11 cellular contexts compared by ENCODE assay signal in genomic region chr16:73000020-73000906, GRCh38. TPM values are rescaled to one million over a fixed set of nuclear protein-coding genes. Genes with fewer than 3 reads are reported as not detected.
DNase-seq lines count a peak whose midpoint lies in the region; ATAC-seq and TF ChIP-seq lines count a peak whose summit lies in the region.
"Had no signal": no experiment of that assay in that cellular context is flagged by ENCODE, and none has a peak within 500 bp of the region (broad histone marks: within the 10 kb centered on the region; RNA-seq: fewer than 3 reads in every experiment).

No MANE protein-coding gene starts in this region.

- H3K4me3 ChIP-seq in left ventricle myocardium inferior (peak overlapping the region; percentile 43), rectal smooth muscle tissue (ENCODE audit: low read length) (no peak overlapping the region)

- peaks cover 50% of the 10 kb centered on the region for H3K4me1 ChIP-seq in left ventricle myocardium inferior
- no peaks in the 10 kb centered on the region for H3K4me1 ChIP-seq in rectal smooth muscle tissue (ENCODE audit: control insufficient read depth, insufficient read depth, low read length)

- H3K9me3 ChIP-seq in left ventricle myocardium inferior (replicated peaks) = peaks cover 8% of the 10 kb centered on the region

- H3K27ac ChIP-seq in left ventricle myocardium inferior (replicated peaks) = peak overlapping the region; percentile 80
- H3K27ac ChIP-seq in rectal smooth muscle tissue (ENCODE audit: low read depth, low read length) = peak overlapping the region; percentile 18
- H3K27ac ChIP-seq: brain microvascular endothelial cell had no signal

- no peak for TF ChIP-seq CTCF in left ventricle myocardium inferior (IDR thresholded peaks at IDR 0.05; ENCODE audit: borderline replicate concordance)

- DNase-seq in ELF-1 (ENCODE audit: low read depth, low spot score) = peak; percentile 50
- peak in 48 of 56 donors; percentile 15 to 80 (median 41) for DNase-seq in amygdala (lab: John Stamatoyannopoulos, UW)
- peak; percentile 51 for DNase-seq in left ventricle myocardium inferior
- DNase-seq in cerebellar cortex (ENCODE audit: low spot score) = no peak
- DNase-seq in HK-2 (ENCODE audit: unreplicated experiment) = no peak
- DNase-seq: brain microvascular endothelial cell, naive B cell had no signal

- no peak overlapping the region for H3K9ac ChIP-seq in rectal smooth muscle tissue (ENCODE audit: low read length)

- intact Hi-C loops in left ventricle myocardium inferior (cut with micrococcal nuclease) = no loop called here

- H3K27me3 ChIP-seq in left ventricle myocardium inferior (ENCODE audit: low read depth) = no peaks in the 10 kb centered on the region
- no peaks in the 10 kb centered on the region for H3K27me3 ChIP-seq in rectal smooth muscle tissue (ENCODE audit: control insufficient read depth, insufficient read depth, low read length)
- H3K27me3 ChIP-seq: brain microvascular endothelial cell had no signal

- ATAC-seq in HG03520 (IDR thresholded peaks at IDR 0.05; ENCODE audit: unreplicated experiment) = no peak
- no peak for ATAC-seq in HG03039 (IDR thresholded peaks at IDR 0.05; ENCODE audit: unreplicated experiment)
- ATAC-seq: stimulated activated memory B cell treated with anti-CD40 and anti-IgM and Interleukin-4, amounts not matched to agents 10 μg/mL and 1 μg/mL and 100 μg/mL, for 72 hours had no signal

- H3K36me3 ChIP-seq in left ventricle myocardium inferior = no peaks in the 10 kb centered on the region
- H3K36me3 ChIP-seq in rectal smooth muscle tissue (ENCODE audit: control insufficient read depth, insufficient read depth, low read length) = no peaks in the 10 kb centered on the region
- H3K36me3 ChIP-seq: brain microvascular endothelial cell had no signal

RNA-seq across cellular contexts. Expression of gene ZFHX3, which starts 47.7 kb away (rescaled TPM):
- 9.6 TPM for total RNA-seq in left ventricle myocardium inferior

Comparison
In these comparisons a context has a peak if more than half of its experiments do, and no peak if none do; other contexts are left out.
1. DNase-seq: peak in ELF-1 (single experiment), amygdala (48 of 56) and left ventricle myocardium inferior (single experiment); none in cerebellar cortex (single experiment) and HK-2 (single experiment).